In the genomic region with DNA sequence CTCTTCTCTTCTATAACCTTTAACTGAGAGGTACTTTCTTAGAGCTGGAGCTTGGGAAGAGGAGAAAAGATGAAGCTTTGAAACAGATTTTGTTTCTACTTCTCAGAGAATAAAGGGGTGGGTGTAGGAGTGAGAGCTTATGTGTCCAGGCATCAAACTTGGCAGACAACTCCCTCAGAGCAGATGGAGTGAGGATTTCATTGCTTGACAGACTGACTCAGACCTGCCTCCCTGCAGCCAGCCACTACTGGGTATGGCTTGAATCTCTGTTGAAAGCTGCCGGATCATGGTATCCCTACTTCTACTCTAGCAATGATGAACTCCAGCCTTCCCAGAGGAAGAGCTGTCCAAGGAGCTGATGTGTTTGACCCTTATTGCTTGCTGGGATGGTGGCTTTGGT, we compare ENCODE assay signal across 14 cellular contexts. TPM values are rescaled to one million over a fixed set of nuclear protein-coding genes. Genes with fewer than 3 reads are reported as not detected.
DNase-seq lines count a peak whose midpoint lies in the region; ATAC-seq, FAIRE-seq and TF ChIP-seq lines count a peak whose summit lies in the region.
"Had no signal": no experiment of that assay in that cellular context is flagged by ENCODE, and none has a peak within 500 bp of the region (broad histone marks: within the 10 kb centered on the region; RNA-seq: fewer than 3 reads in every experiment).

No MANE protein-coding gene starts in this region.

- H3K4me1 Mint-ChIP-seq in glutamatergic neuron (ENCODE audit: low read depth, unreplicated experiment), result peaks cover 15% of the 10 kb centered on the region
- H3K4me1 Mint-ChIP-seq in activated T-helper 17 cell treated with anti-CD3 and anti-CD28 coated beads, Interleukin-2, amount 50 U/mL, for 72 hours, result no peaks in the 10 kb centered on the region

- no peak for ATAC-seq in stimulated activated naive CD8-positive, alpha-beta T cell treated with anti-CD3 and anti-CD28 coated beads, Interleukin-15, Interleukin-2, amounts not matched to agents 100 U/mL and 50 U/mL, for 24 hours
- no peak for ATAC-seq in activated T-helper 17 cell treated with anti-CD3 and anti-CD28 coated beads, Interleukin-2, amount 50 U/mL, for 72 hours (replicated peaks)

- DNase-seq in Ammon's horn (ENCODE audit: low spot score) (peak; percentile 71), NCI-H1694 (lab: John Stamatoyannopoulos, UW) (peak; percentile 45), NCI-H82 treated with DMSO at 0.1 percent for 48 hours (lab: John Stamatoyannopoulos, UW; ENCODE audit: unreplicated experiment) (peak; percentile 80), glutamatergic neuron (no peak), medulla oblongata (ENCODE audit: extremely low spot score) (no peak), frontal cortex (ENCODE audit: low spot score in 2 of 2) (no peak)
- no peak for DNase-seq in stimulated activated naive CD8-positive, alpha-beta T cell treated with anti-CD3 and anti-CD28 coated beads, Interleukin-15, Interleukin-2, amounts not matched to agents 100 U/mL and 50 U/mL, for 24 hours
- DNase-seq: 8988T, GOT3, KG1, NCI-H1436 treated with DMSO at 0.1 percent for 48 hours, NCI-H2081 treated with DMSO at 0.1 percent for 48 hours, NCI-H226 had no signal

- no peaks in the 10 kb centered on the region for H3K27me3 Mint-ChIP-seq in glutamatergic neuron (ENCODE audit: unreplicated experiment)
- peaks cover 34% of the 10 kb centered on the region for H3K27me3 Mint-ChIP-seq in activated T-helper 17 cell treated with anti-CD3 and anti-CD28 coated beads, Interleukin-2, amount 50 U/mL, for 72 hours

- H3K27ac Mint-ChIP-seq in glutamatergic neuron (ENCODE audit: unreplicated experiment), result peak overlapping the region; percentile 40
- no peak overlapping the region for H3K27ac Mint-ChIP-seq in activated T-helper 17 cell treated with anti-CD3 and anti-CD28 coated beads, Interleukin-2, amount 50 U/mL, for 72 hours

- TF ChIP-seq CTCF in glutamatergic neuron (IDR thresholded peaks at IDR 0.05; ENCODE audit: partially characterized antibody, unreplicated experiment), result no peak

- no peaks in the 10 kb centered on the region for H3K9me3 Mint-ChIP-seq in glutamatergic neuron (ENCODE audit: unreplicated experiment)
- H3K9me3 Mint-ChIP-seq in activated T-helper 17 cell treated with anti-CD3 and anti-CD28 coated beads, Interleukin-2, amount 50 U/mL, for 72 hours, result no peaks in the 10 kb centered on the region

- peaks cover 9% of the 10 kb centered on the region for H3K36me3 Mint-ChIP-seq in glutamatergic neuron (ENCODE audit: unreplicated experiment)
- no peaks in the 10 kb centered on the region for H3K36me3 Mint-ChIP-seq in activated T-helper 17 cell treated with anti-CD3 and anti-CD28 coated beads, Interleukin-2, amount 50 U/mL, for 72 hours (ENCODE audit: low read depth)

- no peak for FAIRE-seq in frontal cortex (lab: Jason Lieb, UNC)

- no peak overlapping the region for H3K4me3 Mint-ChIP-seq in glutamatergic neuron (ENCODE audit: unreplicated experiment)
- H3K4me3 Mint-ChIP-seq in activated T-helper 17 cell treated with anti-CD3 and anti-CD28 coated beads, Interleukin-2, amount 50 U/mL, for 72 hours, result no peak overlapping the region

RNA-seq across cellular contexts. Expression of gene SYN2, which starts 36.7 kb away (rescaled TPM):
- total RNA-seq in glutamatergic neuron (ENCODE audit: unreplicated experiment) (16.5 TPM), frontal cortex (23.2 TPM)
- 1 to 10 TPM in 1 of 2 donors, under 1 TPM in 1; 0.74 to 1.0 TPM for total RNA-seq in activated T-helper 17 cell treated with anti-CD3 and anti-CD28 coated beads, Interleukin-2, amount 50 U/mL, for 72 hours

Comparison
In these comparisons a context has a peak if more than half of its experiments do, and no peak if none do; other contexts are left out.
1. DNase-seq: peak in Ammon's horn (single experiment), NCI-H1694 (single experiment) and NCI-H82 treated with DMSO at 0.1 percent for 48 hours (single experiment); none in glutamatergic neuron (single experiment), medulla oblongata (single experiment), frontal cortex (0 of 2) and stimulated activated naive CD8-positive, alpha-beta T cell treated with anti-CD3 and anti-CD28 coated beads, Interleukin-15, Interleukin-2, amounts not matched to agents 100 U/mL and 50 U/mL, for 24 hours (single experiment).